ENCODE assay signal across 32 cellular contexts in the genomic region with DNA sequence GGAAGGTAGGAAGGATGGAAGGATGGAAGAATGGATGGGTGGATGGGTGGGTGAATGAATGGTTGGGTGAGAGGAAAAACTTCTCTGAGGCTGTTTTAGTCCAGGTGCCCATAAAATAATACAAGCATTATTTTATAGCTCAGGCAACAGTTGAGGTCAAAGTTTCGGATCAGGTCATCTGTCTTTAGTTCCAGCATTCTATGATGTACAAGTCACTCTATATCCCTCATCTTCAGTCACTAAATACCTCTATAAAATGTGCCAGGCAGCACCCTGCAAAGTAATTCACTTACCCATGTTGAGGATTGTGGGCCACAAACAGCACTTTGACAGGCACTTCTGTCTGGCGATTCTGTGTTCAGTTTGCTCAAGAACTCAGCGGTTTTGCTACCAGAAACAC.
"Had no signal": no experiment of that assay in that cellular context is flagged by ENCODE, and none has a peak within 500 bp of the region (broad histone marks: within the 10 kb centered on the region; RNA-seq: fewer than 3 reads in every experiment).

No MANE protein-coding gene starts in this region.

- H3K9ac ChIP-seq: SK-N-SH had no signal

- H3K9me3 Mint-ChIP-seq: activated CD4-positive, alpha-beta T cell treated with anti-CD3 and anti-CD28 coated beads, Interleukin-2, amount 10 ng/mL, durations not matched to agents 7 days and 5 days; activated naive CD8-positive, alpha-beta T cell treated with anti-CD3 and anti-CD28 coated beads, Interleukin-2, amount 10 ng/mL, durations not matched to agents 7 days and 5 days; activated T-cell treated with anti-CD3 and anti-CD28 coated beads, Interleukin-2, amount 50 U/mL, for 24 hours; central memory CD8-positive, alpha-beta T cell; T-helper 1 cell treated with Interleukin-12 subunit alpha and Interleukin-12 subunit beta and Interleukin-4 antibody, amounts not matched to agents 30 μg/mL and 1 μg/mL, for 36 hours had no signal

- ATAC-seq: activated CD8-positive, alpha-beta T cell treated with anti-CD3 and anti-CD28 coated beads, Interleukin-2, amount 10 ng/mL, durations not matched to agents 7 days and 5 days; K562; Panc1 had no signal

- H3K4me2 ChIP-seq: SK-N-SH had no signal

- DNase-seq: activated CD4-positive, alpha-beta T cell treated with anti-CD3 and anti-CD28 coated beads for 1 hour; activated CD4-positive, alpha-beta T cell treated with anti-CD3 and anti-CD28 coated beads, Interleukin-2, amount 10 ng/mL, durations not matched to agents 7 days and 5 days; activated CD4-positive, alpha-beta T cell treated with anti-CD3 and anti-CD28 coated beads, Interleukin-2, amount 50 U/mL, for 48 hours; activated CD4-positive, CD25-positive, alpha-beta regulatory T cell; activated CD8-positive, alpha-beta T cell treated with anti-CD3 and anti-CD28 coated beads, Interleukin-2, amount 10 ng/mL, durations not matched to agents 7 days and 5 days; activated effector memory CD4-positive, alpha-beta T cell treated with anti-CD3 and anti-CD28 coated beads, Interleukin-2, amount 50 U/mL, for 16 hours; activated naive CD4-positive, alpha-beta T cell; activated naive CD4-positive, alpha-beta T cell treated with anti-CD3 and anti-CD28 coated beads, Interleukin-2, amount 50 U/mL, for 16 hours; activated naive CD8-positive, alpha-beta T cell treated with anti-CD3 and anti-CD28 coated beads, Interleukin-2, amount 10 ng/mL, durations not matched to agents 7 days and 5 days; activated T-cell treated with anti-CD3 and anti-CD28 coated beads, Interleukin-2, amount 50 U/mL, for 24 hours; amygdala; IMR-90; NCI-H1048; NCI-H1105 treated with DMSO at 0.1 percent for 48 hours; NCI-H1436; NCI-H1694; NCI-H1930; NCI-H2081 treated with DMSO at 0.1 percent for 48 hours; NCI-H345; NCI-H524 treated with DMSO at 0.1 percent for 48 hours; RPMI8226; SHP77 treated with DMSO at 0.1 percent for 48 hours; SK-N-SH; T-helper 9 cell; WERI-Rb-1 had no signal

- H3K27me3 ChIP-seq: ascending aorta, cardiac muscle cell, SJSA1 had no signal

- H3K4me3 Mint-ChIP-seq: activated CD4-positive, alpha-beta T cell treated with anti-CD3 and anti-CD28 coated beads, Interleukin-2, amount 10 ng/mL, durations not matched to agents 7 days and 5 days; activated CD8-positive, alpha-beta T cell treated with anti-CD3 and anti-CD28 coated beads, Interleukin-2, amount 10 ng/mL, durations not matched to agents 7 days and 5 days; activated naive CD8-positive, alpha-beta T cell treated with anti-CD3 and anti-CD28 coated beads, Interleukin-2, amount 10 ng/mL, durations not matched to agents 7 days and 5 days; activated T-cell treated with anti-CD3 and anti-CD28 coated beads, Interleukin-2, amount 50 U/mL, for 24 hours; central memory CD8-positive, alpha-beta T cell; T-helper 1 cell treated with Interleukin-12 subunit alpha and Interleukin-12 subunit beta and Interleukin-4 antibody, amounts not matched to agents 30 μg/mL and 1 μg/mL, for 36 hours had no signal

- H3K9me3 ChIP-seq: ascending aorta, SJSA1, SK-N-SH had no signal

- H3K4me1 ChIP-seq: ascending aorta, SJSA1 had no signal

- H3K27me3 Mint-ChIP-seq: activated CD4-positive, alpha-beta T cell treated with anti-CD3 and anti-CD28 coated beads, Interleukin-2, amount 10 ng/mL, durations not matched to agents 7 days and 5 days; activated naive CD8-positive, alpha-beta T cell treated with anti-CD3 and anti-CD28 coated beads, Interleukin-2, amount 10 ng/mL, durations not matched to agents 7 days and 5 days; activated T-cell treated with anti-CD3 and anti-CD28 coated beads, Interleukin-2, amount 50 U/mL, for 24 hours; central memory CD8-positive, alpha-beta T cell had no signal

- H3K27ac ChIP-seq: ascending aorta, cardiac muscle cell, SJSA1, WERI-Rb-1 had no signal

- H3K36me3 ChIP-seq: ascending aorta, cardiac muscle cell, WERI-Rb-1 had no signal

- H3K4me3 ChIP-seq: ascending aorta, cardiac muscle cell, K562, SJSA1 had no signal

- H3K27ac Mint-ChIP-seq: activated CD4-positive, alpha-beta T cell treated with anti-CD3 and anti-CD28 coated beads, Interleukin-2, amount 10 ng/mL, durations not matched to agents 7 days and 5 days; activated naive CD8-positive, alpha-beta T cell treated with anti-CD3 and anti-CD28 coated beads, Interleukin-2, amount 10 ng/mL, durations not matched to agents 7 days and 5 days; activated T-cell treated with anti-CD3 and anti-CD28 coated beads, Interleukin-2, amount 50 U/mL, for 24 hours; T-helper 1 cell treated with Interleukin-12 subunit alpha and Interleukin-12 subunit beta and Interleukin-4 antibody, amounts not matched to agents 30 μg/mL and 1 μg/mL, for 36 hours had no signal
